Comparison of ENCODE assay signal across 8 cellular contexts in the genomic region with DNA sequence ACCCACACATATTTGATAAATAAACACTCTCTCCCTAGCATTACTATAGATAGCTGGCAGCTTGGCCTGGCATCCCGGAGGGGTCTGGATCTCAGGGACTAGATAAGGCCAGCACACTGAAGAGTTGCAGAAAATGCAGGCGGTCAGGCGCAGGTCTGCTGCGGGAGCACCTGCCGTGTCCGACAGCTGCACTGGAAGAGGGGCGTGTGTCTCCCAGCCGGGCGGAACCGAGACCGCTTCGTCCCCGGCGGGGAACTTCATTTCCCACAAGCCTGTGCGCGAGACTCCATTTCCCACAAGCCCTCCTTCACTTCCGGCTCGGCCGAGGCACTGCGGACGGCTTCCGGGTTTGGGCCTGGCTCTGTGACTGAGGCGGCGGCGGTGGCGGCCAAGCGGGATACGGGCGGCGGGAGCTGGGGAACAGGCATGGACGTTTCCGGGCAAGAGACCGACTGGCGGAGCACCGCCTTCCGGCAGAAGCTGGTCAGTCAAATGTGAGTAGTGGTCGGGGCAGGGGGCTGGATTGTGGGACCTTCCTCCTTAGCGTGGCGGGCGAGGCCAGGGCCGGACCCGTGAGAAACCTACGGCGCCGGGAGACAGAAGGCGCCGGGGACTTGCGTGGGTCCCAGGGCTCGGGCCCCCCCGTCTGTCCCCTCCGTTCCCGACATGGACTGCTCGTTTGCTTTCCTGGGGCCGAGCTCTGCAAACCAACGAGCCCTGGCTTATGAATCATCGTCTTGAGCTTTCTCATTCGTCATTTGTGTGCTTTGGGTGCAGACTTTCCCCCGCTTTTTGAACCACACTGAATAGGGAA. TPM values are rescaled to one million over a fixed set of nuclear protein-coding genes. Genes with fewer than 3 reads are reported as not detected.
A peak's percentile ranks its signal among the peaks of the same experiment; 100 is the strongest.
DNase-seq lines count a peak whose midpoint lies in the region; ATAC-seq and TF ChIP-seq lines count a peak whose summit lies in the region.

A gene with protein sequence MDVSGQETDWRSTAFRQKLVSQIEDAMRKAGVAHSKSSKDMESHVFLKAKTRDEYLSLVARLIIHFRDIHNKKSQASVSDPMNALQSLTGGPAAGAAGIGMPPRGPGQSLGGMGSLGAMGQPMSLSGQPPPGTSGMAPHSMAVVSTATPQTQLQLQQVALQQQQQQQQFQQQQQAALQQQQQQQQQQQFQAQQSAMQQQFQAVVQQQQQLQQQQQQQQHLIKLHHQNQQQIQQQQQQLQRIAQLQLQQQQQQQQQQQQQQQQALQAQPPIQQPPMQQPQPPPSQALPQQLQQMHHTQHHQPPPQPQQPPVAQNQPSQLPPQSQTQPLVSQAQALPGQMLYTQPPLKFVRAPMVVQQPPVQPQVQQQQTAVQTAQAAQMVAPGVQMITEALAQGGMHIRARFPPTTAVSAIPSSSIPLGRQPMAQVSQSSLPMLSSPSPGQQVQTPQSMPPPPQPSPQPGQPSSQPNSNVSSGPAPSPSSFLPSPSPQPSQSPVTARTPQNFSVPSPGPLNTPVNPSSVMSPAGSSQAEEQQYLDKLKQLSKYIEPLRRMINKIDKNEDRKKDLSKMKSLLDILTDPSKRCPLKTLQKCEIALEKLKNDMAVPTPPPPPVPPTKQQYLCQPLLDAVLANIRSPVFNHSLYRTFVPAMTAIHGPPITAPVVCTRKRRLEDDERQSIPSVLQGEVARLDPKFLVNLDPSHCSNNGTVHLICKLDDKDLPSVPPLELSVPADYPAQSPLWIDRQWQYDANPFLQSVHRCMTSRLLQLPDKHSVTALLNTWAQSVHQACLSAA (plus strand): TSS at position 358 of the 814 bp plus-strand sequence. CDS start 69 bp downstream, at position 427.

- CTCF ChIA-PET in HCT116 (lab: Charles Lee), result interaction anchor here (0.7 to 1.1 kb wide), 2 partner anchors 57 to 61 kb away, joined by 3 to 4 read pairs; no protein-coding TSS in a partner anchor

- H3K4me3 Mint-ChIP-seq in activated naive CD4-positive, alpha-beta T cell treated with anti-CD3 and anti-CD28 coated beads, Interleukin-2, amount 50 U/mL, for 24 hours, result peak within 1 kb of the TSS; percentile 94
- H3K4me3 Mint-ChIP-seq in glutamatergic neuron (ENCODE audit: unreplicated experiment), result peak within 1 kb of the TSS; percentile 93

- peaks cover 34 to 55% of the 10 kb centered on the region in 2 experiments for H3K4me1 ChIP-seq in HCT116 (ENCODE audit: control insufficient read depth in 1 of 2, insufficient read depth in 2 of 2, low read length in 2 of 2)
- peaks cover 38% of the 10 kb centered on the region for H3K4me1 ChIP-seq in osteoblast (ENCODE audit: insufficient read depth, low read length)
- peaks cover 21 to 42% of the 10 kb centered on the region in 2 donors for H3K4me1 ChIP-seq in thoracic aorta (ENCODE audit: control insufficient read depth in 1 of 2, low read depth in 2 of 2)

- peak within 1 kb of the TSS; percentile 94 for H3K27ac Mint-ChIP-seq in activated naive CD4-positive, alpha-beta T cell treated with anti-CD3 and anti-CD28 coated beads, Interleukin-2, amount 50 U/mL, for 24 hours
- H3K27ac Mint-ChIP-seq in glutamatergic neuron (ENCODE audit: unreplicated experiment), result peak within 1 kb of the TSS; percentile 96

- no peaks in the 10 kb centered on the region for H3K9me3 Mint-ChIP-seq in activated naive CD4-positive, alpha-beta T cell treated with anti-CD3 and anti-CD28 coated beads, Interleukin-2, amount 50 U/mL, for 24 hours
- peaks cover 4% of the 10 kb centered on the region for H3K9me3 Mint-ChIP-seq in glutamatergic neuron (ENCODE audit: unreplicated experiment)

- H3K36me3 Mint-ChIP-seq in activated naive CD4-positive, alpha-beta T cell treated with anti-CD3 and anti-CD28 coated beads, Interleukin-2, amount 50 U/mL, for 24 hours, result peaks cover 13% of the 10 kb centered on the region
- no peaks in the 10 kb centered on the region for H3K36me3 Mint-ChIP-seq in glutamatergic neuron (ENCODE audit: unreplicated experiment)

- no peaks in the 10 kb centered on the region for H3K27me3 Mint-ChIP-seq in activated naive CD4-positive, alpha-beta T cell treated with anti-CD3 and anti-CD28 coated beads, Interleukin-2, amount 50 U/mL, for 24 hours
- H3K27me3 Mint-ChIP-seq in glutamatergic neuron (ENCODE audit: unreplicated experiment), result peaks cover 4% of the 10 kb centered on the region

- peak within 1 kb of the TSS; percentile 90 for H3K4me2 ChIP-seq in HCT116 (ENCODE audit: low read length)
- peak within 1 kb of the TSS; percentile 96 for H3K4me2 ChIP-seq in osteoblast (ENCODE audit: insufficient read depth, low read length)

- H3K27ac ChIP-seq in HCT116 (ENCODE audit: low read depth, low read length) (peak within 1 kb of the TSS; percentile 87), osteoblast (ENCODE audit: low read depth, low read length) (peak within 1 kb of the TSS; percentile 95), thoracic aorta (peak within 1 kb of the TSS; percentile 96 to 98)

- peak within 1 kb of the TSS; percentile 86 to 94 for H3K4me3 ChIP-seq in HCT116 (replicated peaks in 1 of 2; ENCODE audit: low read depth in 1 of 2, low read length in 2 of 2)
- H3K4me3 ChIP-seq in osteoblast (ENCODE audit: insufficient read depth, low read length), result peak within 1 kb of the TSS; percentile 89
- H3K4me3 ChIP-seq in thoracic aorta, result peak within 1 kb of the TSS; percentile 89

- POLR2A ChIA-PET in HCT116 (lab: Charles Lee), result interaction anchor here (1.3 kb wide), 1 partner anchor 23 kb away, joined by 4 read pairs; no protein-coding TSS in a partner anchor

- peak; percentile 33 for TF ChIP-seq POLR2A in HCT116 (IDR thresholded peaks at IDR 0.05; ENCODE audit: borderline replicate concordance, extremely low read depth, insufficient read depth, insufficient read length)

- peaks cover 51% of the 10 kb centered on the region for H3K4me1 Mint-ChIP-seq in activated naive CD4-positive, alpha-beta T cell treated with anti-CD3 and anti-CD28 coated beads, Interleukin-2, amount 50 U/mL, for 24 hours
- peaks cover 19% of the 10 kb centered on the region for H3K4me1 Mint-ChIP-seq in glutamatergic neuron (ENCODE audit: low read depth, unreplicated experiment)

- H3K36me3 ChIP-seq in HCT116 (ENCODE audit: control insufficient read depth in 1 of 2, insufficient read depth in 2 of 2, low read length in 2 of 2) (no peaks in the 10 kb centered on the region), osteoblast (ENCODE audit: insufficient read depth, low read length) (no peaks in the 10 kb centered on the region), thoracic aorta (no peaks in the 10 kb centered on the region)

- RAD21 ChIA-PET in HCT116 (lab: Charles Lee; ENCODE audit: low non-redundant PET in 1 of 2, low total read pairs in 2 of 2, uncharacterized antibody in 2 of 2, unreplicated experiment in 2 of 2), result interaction anchor here in 1 of 2 experiments (1.0 kb wide), 1 partner anchor 24 kb away, joined by 3 read pairs; no protein-coding TSS in a partner anchor

- TF ChIP-seq CTCF in HCT116 (IDR thresholded peaks at IDR 0.05 in 2 of 3, conservative IDR thresholded peaks at IDR 0.05 in 1 of 3; ENCODE audit: borderline replicate concordance in 1 of 3, insufficient read depth in 1 of 3, low read depth in 2 of 3, low read length in 2 of 3) (no peak), glutamatergic neuron (IDR thresholded peaks at IDR 0.05; ENCODE audit: partially characterized antibody, unreplicated experiment) (no peak), osteoblast (IDR thresholded peaks at IDR 0.05; ENCODE audit: extremely low read depth, low read depth, low read length) (no peak), thoracic aorta (IDR thresholded peaks at IDR 0.05) (no peak)

- DNase-seq in GF-D8 (lab: John Stamatoyannopoulos, UW), result peak; percentile 31
- DNase-seq in HCT116 (ENCODE audit: low read depth, low spot score), result peak; percentile 69
- DNase-seq in NAMALWA (ENCODE audit: low spot score), result peak; percentile 97
- peak; percentile 93 for DNase-seq in glutamatergic neuron
- peak; percentile 96 for DNase-seq in osteoblast (ENCODE audit: insufficient read length, low spot score, missing footprints)
- DNase-seq in thoracic aorta (ENCODE audit: low spot score), result peak; percentile 72

- BruUV-seq in HCT116 (replicated peaks; lab: Mats Ljungman, UMichigan), result TSS peak; percentile 79

- no peaks in the 10 kb centered on the region for H3K9me2 ChIP-seq in HCT116 (ENCODE audit: insufficient read depth)

- H4K20me1 ChIP-seq in HCT116 (ENCODE audit: insufficient read depth) (no peaks in the 10 kb centered on the region), osteoblast (ENCODE audit: insufficient read depth, low read length) (peaks cover 32% of the 10 kb centered on the region)

- peaks cover 51% of the 10 kb centered on the region for H3K79me2 ChIP-seq in HCT116 (ENCODE audit: insufficient read depth, low read length)
- H3K79me2 ChIP-seq in osteoblast (ENCODE audit: insufficient read depth, low read length), result peaks cover 54% of the 10 kb centered on the region

- peak; percentile 81 for ATAC-seq in HCT116
- peak; percentile 83 for ATAC-seq in SK-N-SH treated with all-trans-retinoic acid at 6 μM for 48 hours
- peak; percentile 78 for ATAC-seq in thoracic aorta (ENCODE audit: insufficient number of reproducible peaks, low FRiP score, low read depth)

- H3K9me3 ChIP-seq in HCT116 (ENCODE audit: control insufficient read depth in 1 of 2, insufficient read depth in 1 of 2, low read depth in 1 of 2, low read length in 2 of 2) (no peaks in the 10 kb centered on the region), osteoblast (ENCODE audit: low read depth, low read length) (no peaks in the 10 kb centered on the region), thoracic aorta (no peaks in the 10 kb centered on the region)

- H3K27me3 ChIP-seq in HCT116 (ENCODE audit: insufficient read depth, low read length), result no peaks in the 10 kb centered on the region
- no peaks in the 10 kb centered on the region for H3K27me3 ChIP-seq in osteoblast (ENCODE audit: insufficient read depth, low read length)
- no peaks in the 10 kb centered on the region for H3K27me3 ChIP-seq in thoracic aorta (replicated peaks; ENCODE audit: insufficient read depth)

- TF ChIP-seq RAD21 in HCT116 (IDR thresholded peaks at IDR 0.05; ENCODE audit: low read depth), result no peak

- H2AFZ ChIP-seq in HCT116 (ENCODE audit: low read depth, low read length, poor library complexity, severe bottlenecking) (peak within 1 kb of the TSS; percentile 40), osteoblast (ENCODE audit: low read length) (peak within 1 kb of the TSS; percentile 95)

- H3K9ac ChIP-seq in HCT116 (ENCODE audit: low read length), result peak within 1 kb of the TSS; percentile 79

- intact Hi-C loops in HCT116 (cut with micrococcal nuclease), result no loop called here

TF ChIP-seq in HCT116, 20 proteins besides CTCF, POLR2A, EP300 and RAD21 (continues in another document):
- TF ChIP-seq YY1 (IDR thresholded peaks at IDR 0.05; ENCODE audit: extremely low read depth, insufficient replicate concordance, low read depth, low read length), result peak; percentile 70
- no peak for TF ChIP-seq ZNF274 (IDR thresholded peaks at IDR 0.05; ENCODE audit: low read depth, low read length)
- no peak for TF ChIP-seq EZH2 (IDR thresholded peaks at IDR 0.05)

TF ChIP-seq in SK-N-SH treated with all-trans-retinoic acid at 6 μM for 48 hours, 23 proteins besides CTCF, POLR2A, EP300 and RAD21 (continues in another document):
- TF ChIP-seq ESRRG (CRISPR knock-in tag; IDR thresholded peaks at IDR 0.05) (no peak), GLIS3 (CRISPR knock-in tag; IDR thresholded peaks at IDR 0.05) (0 out of 2 replicates have a peak, but pooled peaks have one; percentile 8)

RNA-seq across cellular contexts. Expression of the gene that starts here (rescaled TPM):
- total RNA-seq in HCT116 (2021; ENCODE audit: unreplicated experiment), result 81.3 TPM
- polyA plus RNA-seq in HCT116 (2012), result 71.7 and 83.4 TPM in 2 replicates
- total RNA-seq in glutamatergic neuron (ENCODE audit: unreplicated experiment), result 83.6 TPM
- total RNA-seq in osteoblast, result 36.9 and 49.8 TPM in 2 replicates
- total RNA-seq in thoracic aorta, result 10 to 100 TPM; 78.9 to 98.6 TPM

Comparison
In these comparisons a context has a peak if more than half of its experiments do, and no peak if none do; other contexts are left out.
1. Peak in every context shown above with its lines: DNase-seq, ATAC-seq, H3K4me3 ChIP-seq and H3K27ac ChIP-seq.
2. DNase-seq: peak in every context shown above with its lines; median percentile 97 in NAMALWA; 96 in osteoblast; 93 in glutamatergic neuron; 72 in thoracic aorta; 69 in HCT116; 31 in GF-D8.